In the genomic region with DNA sequence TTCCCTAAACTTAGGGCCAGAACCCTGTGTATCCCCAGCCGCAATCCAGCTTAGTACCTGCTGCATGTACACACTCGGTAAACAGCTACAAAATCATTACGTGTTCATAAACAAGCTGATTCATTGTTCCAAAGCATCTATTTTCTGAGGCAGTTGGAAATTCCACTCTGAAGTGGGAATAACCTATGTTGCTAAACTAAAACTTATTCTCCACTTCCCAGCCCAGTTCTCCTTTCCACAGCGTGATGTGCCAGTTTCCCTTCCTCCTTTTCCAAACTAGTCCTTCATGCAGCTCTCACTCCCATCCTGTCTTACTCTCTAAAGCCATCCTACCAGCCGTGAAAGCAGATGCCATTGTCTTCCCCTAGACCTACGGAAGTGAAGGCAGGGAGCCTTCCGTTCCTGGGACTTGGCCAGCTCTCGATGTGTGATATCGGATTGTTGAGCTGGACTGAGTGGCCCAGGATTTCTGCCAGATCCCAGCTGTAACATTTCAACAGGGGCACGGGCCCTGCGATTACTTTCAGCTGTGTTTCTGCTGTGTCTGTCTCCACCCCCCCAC, we compare ENCODE assay signal across 12 cellular contexts.
DNase-seq lines count a peak whose midpoint lies in the region; ATAC-seq and TF ChIP-seq lines count a peak whose summit lies in the region.
"Had no signal": no experiment of that assay in that cellular context is flagged by ENCODE, and none has a peak within 500 bp of the region (broad histone marks: within the 10 kb centered on the region; RNA-seq: fewer than 3 reads in every experiment).

No MANE protein-coding gene starts in this region.

- H3K27me3 ChIP-seq in heart left ventricle: no peaks in the 10 kb centered on the region

- H3K9me3 ChIP-seq in heart left ventricle: no peaks in the 10 kb centered on the region

- ATAC-seq in heart left ventricle (peak; percentile 84 to 91 (median 88)), GM21390 (IDR thresholded peaks at IDR 0.05; ENCODE audit: unreplicated experiment) (no peak), HG03571 (IDR thresholded peaks at IDR 0.05; ENCODE audit: unreplicated experiment) (no peak)
- no peak for ATAC-seq in activated naive CD4-positive, alpha-beta T cell treated with anti-CD3 and anti-CD28 coated beads, Interleukin-2, amount 50 U/mL, for 72 hours

- no peaks in the 10 kb centered on the region for H3K36me3 Mint-ChIP-seq in activated naive CD4-positive, alpha-beta T cell treated with anti-CD3 and anti-CD28 coated beads, Interleukin-2, amount 50 U/mL, for 72 hours
- H3K36me3 Mint-ChIP-seq: memory B cell had no signal

- 10 to 16% (median 11%) methylated on average over 11 of the region's 11 CpGs for WGBS in heart left ventricle, 4 donors

- no peak for TF ChIP-seq CTCF in heart left ventricle (IDR thresholded peaks at IDR 0.05)

- peak; percentile 53 for DNase-seq in Daoy (ENCODE audit: low read depth)
- DNase-seq in amniotic epithelial cell (ENCODE audit: low read depth): peak; percentile 63
- DNase-seq in heart left ventricle: peak; percentile 80 to 92 (median 83)
- DNase-seq in pons (ENCODE audit: low spot score): peak; percentile 35
- no peak for DNase-seq in activated naive CD4-positive, alpha-beta T cell treated with anti-CD3 and anti-CD28 coated beads, Interleukin-2, amount 50 U/mL, for 72 hours (ENCODE audit: low spot score in 2 of 2)
- DNase-seq in NCI-H1417 treated with DMSO at 0.1 percent for 48 hours (lab: John Stamatoyannopoulos, UW): no peak
- DNase-seq: activated naive CD8-positive, alpha-beta T cell treated with anti-CD3 and anti-CD28 coated beads for 36 hours; DMS79 treated with DMSO at 0.1 percent for 48 hours; stimulated activated CD8-positive, alpha-beta memory T cell treated with anti-CD3 and anti-CD28 coated beads, Interleukin-4, amount 100 ng/mL, for 48 hours had no signal

- H3K27ac Mint-ChIP-seq in activated naive CD4-positive, alpha-beta T cell treated with anti-CD3 and anti-CD28 coated beads, Interleukin-2, amount 50 U/mL, for 72 hours: no peak overlapping the region
- H3K27ac Mint-ChIP-seq: activated naive CD8-positive, alpha-beta T cell treated with anti-CD3 and anti-CD28 coated beads for 36 hours; memory B cell had no signal

- intact Hi-C loops in heart left ventricle (cut with DNase I): loop anchor here in 6 of 10 donors (2.0 to 5.0 kb wide), 5 partner anchors 36 to 100 kb away; partner anchors contain the start of gene CRIM1 (in 4 of the 6)

- peak overlapping the region; percentile 35 to 83 (median 71) for H3K27ac ChIP-seq in heart left ventricle

- peaks cover 0 to 17% (median 0%) of the 10 kb centered on the region in 9 donors for H3K36me3 ChIP-seq in heart left ventricle

- TF ChIP-seq POLR2A in heart left ventricle (IDR thresholded peaks at IDR 0.05): no peak

- H3K4me3 ChIP-seq in heart left ventricle: peak overlapping the region in 8 of 12 donors; percentile 6 to 31 (median 15)

- no peaks in the 10 kb centered on the region for H3K9me3 Mint-ChIP-seq in activated naive CD4-positive, alpha-beta T cell treated with anti-CD3 and anti-CD28 coated beads, Interleukin-2, amount 50 U/mL, for 72 hours
- H3K9me3 Mint-ChIP-seq: activated naive CD8-positive, alpha-beta T cell treated with anti-CD3 and anti-CD28 coated beads for 36 hours; memory B cell had no signal

- H3K4me1 ChIP-seq in heart left ventricle: peaks cover 6 to 87% (median 59%) of the 10 kb centered on the region in 12 donors

Comparison
In these comparisons a context has a peak if more than half of its experiments do, and no peak if none do; other contexts are left out.
1. DNase-seq: peak in Daoy (single experiment), amniotic epithelial cell (single experiment), heart left ventricle (5 of 5) and pons (single experiment); none in activated naive CD4-positive, alpha-beta T cell treated with anti-CD3 and anti-CD28 coated beads, Interleukin-2, amount 50 U/mL, for 72 hours (0 of 2) and NCI-H1417 treated with DMSO at 0.1 percent for 48 hours (single experiment).
2. ATAC-seq: peak in heart left ventricle (4 of 4); none in activated naive CD4-positive, alpha-beta T cell treated with anti-CD3 and anti-CD28 coated beads, Interleukin-2, amount 50 U/mL, for 72 hours (0 of 2), GM21390 (single experiment) and HG03571 (single experiment).